In genomic region chr5:1445313-1445894, GRCh38 we compare ENCODE assay signal across 9 cellular contexts. TPM values are rescaled to one million over a fixed set of nuclear protein-coding genes. Genes with fewer than 3 reads are reported as not detected.
DNase-seq lines count a peak whose midpoint lies in the region; ATAC-seq, FAIRE-seq and TF ChIP-seq lines count a peak whose summit lies in the region.
"Had no signal": no experiment of that assay in that cellular context is flagged by ENCODE, and none has a peak within 500 bp of the region (broad histone marks: within the 10 kb centered on the region; RNA-seq: fewer than 3 reads in every experiment).

Gene SLC6A3, minus strand, starts transcription at chr5:1445440. Its CDS starts 2,243 bp downstream, at chr5:1443197.

- no peak within 1 kb of the TSS for H3K27ac Mint-ChIP-seq in activated naive CD8-positive, alpha-beta T cell
- no peak within 1 kb of the TSS for H3K27ac Mint-ChIP-seq in stimulated activated memory B cell treated with anti-CD40 and anti-IgM and Interleukin-4, amounts not matched to agents 10 μg/mL and 1 μg/mL and 100 μg/mL, for 72 hours

- no peak within 1 kb of the TSS for H3K27ac ChIP-seq in kidney (ENCODE audit: low read depth in 2 of 2, low read length in 2 of 2)
- H3K27ac ChIP-seq in caudate nucleus (ENCODE audit: low read depth, low read length) = no peak within 1 kb of the TSS

- H3K36me3 Mint-ChIP-seq in activated naive CD8-positive, alpha-beta T cell = peaks cover 3% of the 10 kb centered on the region
- H3K36me3 Mint-ChIP-seq in stimulated activated memory B cell treated with anti-CD40 and anti-IgM and Interleukin-4, amounts not matched to agents 10 μg/mL and 1 μg/mL and 100 μg/mL, for 72 hours = peaks cover under 1% of the 10 kb centered on the region

- H3K4me1 ChIP-seq in kidney (ENCODE audit: control insufficient read depth in 1 of 2, insufficient read depth in 1 of 2, low read depth in 1 of 2, low read length in 2 of 2) = peaks cover 0 to 5% of the 10 kb centered on the region in 2 donors

- H3K4me1 Mint-ChIP-seq in activated naive CD8-positive, alpha-beta T cell (ENCODE audit: low read depth) = peaks cover 33% of the 10 kb centered on the region
- H3K4me1 Mint-ChIP-seq in stimulated activated memory B cell treated with anti-CD40 and anti-IgM and Interleukin-4, amounts not matched to agents 10 μg/mL and 1 μg/mL and 100 μg/mL, for 72 hours = peaks cover 10% of the 10 kb centered on the region

- H3K4me3 Mint-ChIP-seq in activated naive CD8-positive, alpha-beta T cell = peak within 1 kb of the TSS; percentile 70
- peak within 1 kb of the TSS; percentile 53 for H3K4me3 Mint-ChIP-seq in stimulated activated memory B cell treated with anti-CD40 and anti-IgM and Interleukin-4, amounts not matched to agents 10 μg/mL and 1 μg/mL and 100 μg/mL, for 72 hours

- ATAC-seq in stimulated activated memory B cell treated with anti-CD40 and anti-IgM and Interleukin-4, amounts not matched to agents 10 μg/mL and 1 μg/mL and 100 μg/mL, for 72 hours = peak; percentile 28
- ATAC-seq in HG03135 (IDR thresholded peaks at IDR 0.05; ENCODE audit: unreplicated experiment) (no peak), GM18868 (IDR thresholded peaks at IDR 0.05; ENCODE audit: unreplicated experiment) (no peak)

- no peak within 1 kb of the TSS for H3K9ac ChIP-seq in kidney (ENCODE audit: low read length in 2 of 2)

- peaks cover 3% of the 10 kb centered on the region for H3K9me3 Mint-ChIP-seq in activated naive CD8-positive, alpha-beta T cell (ENCODE audit: low read depth)
- peaks cover 4% of the 10 kb centered on the region for H3K9me3 Mint-ChIP-seq in stimulated activated memory B cell treated with anti-CD40 and anti-IgM and Interleukin-4, amounts not matched to agents 10 μg/mL and 1 μg/mL and 100 μg/mL, for 72 hours

- no peaks in the 10 kb centered on the region for H3K36me3 ChIP-seq in kidney (ENCODE audit: control insufficient read depth in 1 of 2, insufficient read depth in 2 of 2, low read length in 2 of 2)

- DNase-seq in NCI-H345 treated with DMSO at 0.1 percent for 48 hours (lab: John Stamatoyannopoulos, UW; ENCODE audit: unreplicated experiment) (peak; percentile 24), kidney (peak; percentile 83), caudate nucleus (lab: John Stamatoyannopoulos, UW) (no peak)

- H3K9me3 ChIP-seq in kidney (ENCODE audit: control insufficient read depth in 1 of 2, low read length in 2 of 2) = no peaks in the 10 kb centered on the region

- H3K27me3 Mint-ChIP-seq in activated naive CD8-positive, alpha-beta T cell = peaks cover 19% of the 10 kb centered on the region
- H3K27me3 Mint-ChIP-seq in stimulated activated memory B cell treated with anti-CD40 and anti-IgM and Interleukin-4, amounts not matched to agents 10 μg/mL and 1 μg/mL and 100 μg/mL, for 72 hours = peaks cover 67% of the 10 kb centered on the region

- TF ChIP-seq CTCF in kidney (IDR thresholded peaks at IDR 0.05; ENCODE audit: borderline replicate concordance, extremely low read depth, insufficient read depth) = no peak

- no peak for FAIRE-seq in kidney (lab: Jason Lieb, UNC)
- FAIRE-seq: bronchial epithelial cell had no signal

- no peak within 1 kb of the TSS for H3K4me3 ChIP-seq in kidney (ENCODE audit: low read length in 2 of 2)

- intact Hi-C loops in kidney (cut with DNase I) = no loop called here

RNA-seq across cellular contexts. Expression of gene SLC6A3, which starts in this region (rescaled TPM):
- total RNA-seq in kidney = 0.54 TPM
- 0.09 TPM for polyA plus RNA-seq in kidney (ENCODE audit: insufficient read depth, low read depth, low replicate concordance)
- total RNA-seq: bronchial epithelial cell, NCI-H460 had no signal

Comparison
In these comparisons a context has a peak if more than half of its experiments do, and no peak if none do; other contexts are left out.
1. Peak in DNase-seq in kidney; RNA of the gene not detected or under 1 TPM.